In the genomic region with DNA sequence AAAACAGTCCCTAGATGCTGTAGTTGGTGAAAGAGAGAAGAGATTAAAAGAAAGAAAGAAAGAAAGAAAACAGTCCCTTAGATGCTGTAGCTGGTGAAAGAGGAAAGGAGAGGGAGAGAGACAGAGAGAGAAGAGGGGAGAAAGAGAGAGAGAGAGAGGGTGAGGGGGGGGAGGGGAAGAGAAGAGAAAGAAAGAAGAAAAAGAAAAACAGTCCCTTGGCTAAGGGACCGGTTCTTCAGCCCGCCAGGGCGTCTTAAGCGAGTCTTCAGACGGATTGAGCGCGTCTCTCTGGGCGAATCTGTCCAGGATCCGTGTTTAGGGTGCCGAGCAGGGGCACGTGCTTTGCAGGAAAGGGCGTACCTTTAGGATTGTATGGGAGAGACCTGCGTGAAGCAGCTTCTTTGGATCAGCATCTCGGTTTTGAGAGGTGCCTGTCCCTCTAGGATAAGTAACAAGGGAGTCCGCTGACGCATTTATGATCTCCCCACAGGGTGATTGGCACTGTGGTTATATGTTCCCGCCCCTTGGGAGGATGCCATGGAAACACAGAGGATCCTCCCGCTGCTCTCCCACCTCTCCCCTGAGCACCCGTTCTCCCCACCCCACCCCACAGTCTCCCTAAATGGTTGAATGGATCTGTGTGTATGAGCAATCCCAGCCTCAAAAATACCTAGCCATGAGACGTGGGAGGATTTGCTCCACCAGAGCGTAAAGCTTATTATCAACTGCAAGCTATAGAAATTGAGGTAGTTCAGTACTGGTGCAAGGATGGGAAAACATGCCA, we compare ENCODE assay signal across 8 cellular contexts. TPM values are rescaled to one million over a fixed set of nuclear protein-coding genes. Genes with fewer than 3 reads are reported as not detected.
DNase-seq lines count a peak whose midpoint lies in the region; ATAC-seq and TF ChIP-seq lines count a peak whose summit lies in the region.

No MANE protein-coding gene starts in this region.

- H3K4me1 Mint-ChIP-seq in neural crest cell = peaks cover 32% of the 10 kb centered on the region

- peaks cover 2% of the 10 kb centered on the region for H3K36me3 Mint-ChIP-seq in neural crest cell (ENCODE audit: low read depth)

- peak overlapping the region; percentile 95 for H3K27ac Mint-ChIP-seq in neural crest cell (ENCODE audit: unreplicated experiment)

- ATAC-seq in HG03432 (IDR thresholded peaks at IDR 0.05; ENCODE audit: unreplicated experiment) = no peak
- no peak for ATAC-seq in GM18870 (IDR thresholded peaks at IDR 0.05; ENCODE audit: unreplicated experiment)

- H3K9me3 Mint-ChIP-seq in neural crest cell = no peaks in the 10 kb centered on the region

- TF ChIP-seq CTCF in GM13976 (IDR thresholded peaks at IDR 0.05; ENCODE audit: borderline replicate concordance, control extremely low read depth, extremely low read depth, insufficient read depth, missing control alignments) = no peak
- TF ChIP-seq CTCF in neural crest cell (conservative IDR thresholded peaks at IDR 0.05) = peak; percentile 4

- DNase-seq in AG20443 (ENCODE audit: low spot score) = peak; percentile 47
- peak; percentile 57 for DNase-seq in GM13976 (ENCODE audit: low spot score)
- peak; percentile 70 for DNase-seq in NCI-H2227 treated with DMSO at 0.1 percent for 48 hours (lab: John Stamatoyannopoulos, UW)
- DNase-seq in activated T-cell treated with anti-CD3 and anti-CD28 coated beads, Interleukin-2, amount 50 U/mL, for 48 hours = peak; percentile 48 to 54
- peak; percentile 38 for DNase-seq in fibroblast of the conjunctiva (ENCODE audit: low read depth)
- peak; percentile 21 for DNase-seq in neural crest cell (ENCODE audit: low read depth, low spot score)

- peaks cover 29% of the 10 kb centered on the region for H3K27me3 Mint-ChIP-seq in neural crest cell (ENCODE audit: low read depth)

- in situ Hi-C loops in GM13976 (cut with MboI; ENCODE audit: low sequenced_read_pairs, unreplicated experiment) = no loop called here

- H3K4me3 Mint-ChIP-seq in neural crest cell = peak overlapping the region; percentile 98

RNA-seq across cellular contexts. Expression of a gene that starts 16.7 kb away (rescaled TPM):
- not detected in 2 replicates for total RNA-seq in neural crest cell

RNA-seq across cellular contexts. Expression of a gene that starts 16.8 kb away (rescaled TPM):
- 0.64 and 1.0 TPM in 2 replicates for total RNA-seq in neural crest cell

RNA-seq across cellular contexts. Expression of a gene that starts 36.9 kb away (rescaled TPM):
- total RNA-seq in neural crest cell = not detected in 2 replicates
